ENCODE assay signal across 14 cellular contexts in the genomic region with DNA sequence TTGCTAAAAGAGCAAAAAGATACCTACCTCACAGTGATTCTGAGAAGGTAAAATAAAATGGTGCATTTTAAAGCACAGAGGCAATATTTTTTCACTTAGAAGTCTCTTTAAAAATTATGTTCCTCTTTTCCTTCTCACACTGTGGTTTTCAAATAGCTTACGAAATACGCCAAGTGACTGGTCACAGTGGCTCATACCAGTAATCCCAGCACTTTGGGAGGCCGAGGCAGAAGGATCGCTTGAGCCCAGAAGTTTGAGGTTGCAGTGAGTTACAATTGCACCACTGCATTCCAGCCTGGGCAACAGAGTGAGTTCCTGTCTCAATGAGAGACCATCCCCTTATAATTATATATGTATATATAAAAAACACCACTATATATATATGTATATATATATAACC.
"Had no signal": no experiment of that assay in that cellular context is flagged by ENCODE, and none has a peak within 500 bp of the region (broad histone marks: within the 10 kb centered on the region; RNA-seq: fewer than 3 reads in every experiment).

No MANE protein-coding gene starts in this region.

- H3K27ac ChIP-seq: adrenal gland, gastrocnemius medialis, heart left ventricle, neural progenitor cell, right lobe of liver, transverse colon had no signal

- H3K4me3 ChIP-seq: adrenal gland, gastrocnemius medialis, heart left ventricle, neural progenitor cell, right lobe of liver, smooth muscle cell, transverse colon had no signal

- DNase-seq: activated CD4-positive, CD25-positive, alpha-beta regulatory T cell treated with anti-CD3 and anti-CD28 coated beads, Interleukin-2, amount 50 U/mL, for 72 hours; activated T-cell treated with anti-CD3 and anti-CD28 coated beads for 4 hours; adrenal gland; endodermal cell; gastrocnemius medialis; heart left ventricle; left colon; midbrain; right lobe of liver; stimulated activated naive CD8-positive, alpha-beta T cell treated with anti-CD3 and anti-CD28 coated beads, Interleukin-15, Interleukin-2, amounts not matched to agents 100 U/mL and 50 U/mL, for 24 hours; T-helper 17 cell; transverse colon had no signal

- ATAC-seq: gastrocnemius medialis; heart left ventricle; left colon; right lobe of liver; stimulated activated naive CD8-positive, alpha-beta T cell treated with anti-CD3 and anti-CD28 coated beads, Interleukin-15, Interleukin-2, amounts not matched to agents 100 U/mL and 50 U/mL, for 24 hours; T-helper 17 cell had no signal

- H3K27me3 ChIP-seq: adrenal gland, gastrocnemius medialis, heart left ventricle, neural progenitor cell, right lobe of liver, transverse colon had no signal
